ENCODE assay signal across 20 cellular contexts in the genomic region with DNA sequence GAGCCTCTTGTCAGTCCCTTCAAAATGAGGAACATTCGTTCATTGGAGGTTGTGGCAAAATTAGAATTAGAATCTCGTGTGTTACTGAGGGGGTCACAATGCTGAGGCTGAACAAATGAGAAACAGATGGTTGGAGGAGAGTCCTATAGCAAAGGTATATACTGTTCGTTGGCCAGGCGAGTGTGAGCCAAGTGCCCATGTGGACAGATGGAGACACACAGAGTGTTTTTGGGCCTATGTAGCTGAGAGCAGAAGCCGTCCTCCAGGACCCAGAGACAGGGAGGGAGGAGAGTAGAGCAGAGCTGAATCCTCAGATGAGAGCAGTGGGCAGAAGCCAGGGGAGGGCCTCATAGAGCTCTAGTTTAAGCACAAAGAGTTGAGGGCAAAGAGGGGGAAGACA.
"Had no signal": no experiment of that assay in that cellular context is flagged by ENCODE, and none has a peak within 500 bp of the region (broad histone marks: within the 10 kb centered on the region; RNA-seq: fewer than 3 reads in every experiment).

No MANE protein-coding gene starts in this region.

- H3K36me3 ChIP-seq: ovary, upper lobe of left lung had no signal

- H3K27me3 ChIP-seq: ovary, upper lobe of left lung had no signal

- DNase-seq: activated CD4-positive, alpha-beta T cell treated with anti-CD3 and anti-CD28 coated beads for 1 hour; activated CD4-positive, alpha-beta T cell treated with anti-CD3 and anti-CD28 coated beads, Interleukin-2, amount 50 U/mL, for 4 hours; activated effector memory CD4-positive, alpha-beta T cell treated with anti-CD3 and anti-CD28 coated beads, Interleukin-2, amount 50 U/mL, for 16 hours; activated naive CD4-positive, alpha-beta T cell treated with anti-CD3 and anti-CD28 coated beads, Interleukin-2, amount 50 U/mL, for 16 hours; activated T-cell treated with anti-CD3 and anti-CD28 coated beads, Interleukin-2, amount 50 U/mL, for 72 hours; cerebellar nuclear complex; dermis blood vessel endothelial cell; effector memory CD8-positive, alpha-beta T cell; foreskin fibroblast; hippocampal formation; mammary epithelial cell; naive B cell; ovary; stimulated activated naive CD4-positive, alpha-beta T cell; SW 1271; T-helper 2 cell; upper lobe of left lung had no signal

- H3K4me3 ChIP-seq: ovary, upper lobe of left lung had no signal

- H3K9me3 ChIP-seq: ovary, upper lobe of left lung had no signal

- H3K27ac ChIP-seq: VCaP had no signal

- ATAC-seq: activated T-cell treated with anti-CD3 and anti-CD28 coated beads, Interleukin-2, amount 50 U/mL, for 72 hours; effector memory CD8-positive, alpha-beta T cell; left lobe of liver; sciatic nerve had no signal
